8 cellular contexts compared by ENCODE assay signal in the genomic region with DNA sequence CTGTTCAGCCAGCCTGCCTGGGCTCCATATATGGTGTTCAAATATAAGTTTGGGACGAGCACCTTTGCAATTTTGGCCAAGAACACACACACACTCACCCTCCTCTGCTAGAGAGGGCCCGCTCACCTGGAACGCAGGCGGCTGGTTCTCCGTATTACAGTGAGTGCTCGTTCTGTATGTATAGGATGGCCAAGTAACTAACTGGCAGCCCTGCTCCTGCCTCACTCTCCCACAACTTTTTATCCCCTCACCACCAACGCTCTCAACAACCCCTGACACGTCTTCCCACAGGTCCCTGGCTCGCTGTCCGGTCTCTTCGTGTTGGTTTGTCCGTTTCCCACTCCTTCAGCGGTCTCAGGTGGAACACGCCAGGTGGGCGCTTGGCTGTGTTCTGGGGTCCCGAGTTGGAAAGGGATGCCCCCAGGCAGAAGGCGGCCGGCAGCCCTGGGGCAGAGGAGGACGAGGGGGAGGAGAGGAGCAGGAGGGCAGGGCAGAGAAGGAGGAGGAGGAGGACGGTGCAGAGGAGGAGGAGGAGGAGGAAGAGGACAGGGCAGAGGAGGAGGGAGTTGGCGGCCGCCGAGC. TPM values are rescaled to one million over a fixed set of nuclear protein-coding genes. Genes with fewer than 3 reads are reported as not detected.
DNase-seq lines count a peak whose midpoint lies in the region; ATAC-seq, FAIRE-seq and TF ChIP-seq lines count a peak whose summit lies in the region.

No MANE protein-coding gene starts in this region.

- no peak overlapping the region for H3K4me3 ChIP-seq in CD4-positive, CD25-positive, alpha-beta regulatory T cell (ENCODE audit: low read depth, low read length)
- H3K4me3 ChIP-seq in PC-3 (ENCODE audit: low read length), result peak overlapping the region; percentile 91
- peak overlapping the region; percentile 90 for H3K4me3 ChIP-seq in epithelial cell of proximal tubule (ENCODE audit: low read depth, low read length)
- H3K4me3 ChIP-seq in neural progenitor cell, result peak overlapping the region; percentile 61

- peaks cover 0 to 10% (median 4%) of the 10 kb centered on the region in 4 donors for H3K4me1 Mint-ChIP-seq in CD4-positive, CD25-positive, alpha-beta regulatory T cell
- peaks cover 19% of the 10 kb centered on the region for H3K4me1 Mint-ChIP-seq in neural progenitor cell

- peaks cover 67% of the 10 kb centered on the region for H3K27me3 Mint-ChIP-seq in CD4-positive, CD25-positive, alpha-beta regulatory T cell
- peaks cover 8% of the 10 kb centered on the region for H3K27me3 Mint-ChIP-seq in neural progenitor cell (ENCODE audit: insufficient read depth, low read depth)

- TF ChIP-seq CTCF in PC-3 (conservative IDR thresholded peaks at IDR 0.05; ENCODE audit: low read depth, low read length) (no peak), epithelial cell of proximal tubule (conservative IDR thresholded peaks at IDR 0.05; ENCODE audit: low read depth, low read length) (no peak), neural progenitor cell (IDR thresholded peaks at IDR 0.05) (no peak)

- TF ChIP-seq POLR2A in GM12892 (IDR thresholded peaks at IDR 0.05; ENCODE audit: low read depth, low read length), result no peak

- BruUV-seq in PC-3 (replicated peaks; lab: Mats Ljungman, UMichigan), result no TSS peak

- no peaks in the 10 kb centered on the region for H4K20me1 ChIP-seq in PC-3 (ENCODE audit: low read length)
- H4K20me1 ChIP-seq in neural progenitor cell (ENCODE audit: low read depth), result no peaks in the 10 kb centered on the region

- 0 out of 2 replicates have a peak, but pooled peaks cover 5% of the 10 kb centered on the region for H3K79me2 ChIP-seq in PC-3 (ENCODE audit: low read length)
- H3K79me2 ChIP-seq in neural progenitor cell (ENCODE audit: low read depth), result no peaks in the 10 kb centered on the region

- CTCF ChIA-PET in PC-3 (lab: Charles Lee), result no interaction called here

- FAIRE-seq in GM12892 (lab: Jason Lieb, UNC), result no peak

- H3K4me1 ChIP-seq in CD4-positive, CD25-positive, alpha-beta regulatory T cell (ENCODE audit: control insufficient read depth, insufficient read depth, low read length, poor library complexity, severe bottlenecking), result peaks cover 9% of the 10 kb centered on the region
- H3K4me1 ChIP-seq in PC-3 (ENCODE audit: insufficient read depth, low read length) (peaks cover 5% of the 10 kb centered on the region; the same call in 1 of the 2 replicates), neural progenitor cell (no peaks in the 10 kb centered on the region)

- POLR2A ChIA-PET in PC-3 (lab: Charles Lee; ENCODE audit: unreplicated experiment), result no interaction called here

- H3F3A ChIP-seq in PC-3 (ENCODE audit: low read length, unreplicated experiment), result no peaks in the 10 kb centered on the region
- H3F3A ChIP-seq in neural progenitor cell (ENCODE audit: low read depth), result peaks cover 19% of the 10 kb centered on the region

- intact Hi-C loops in PC-3 (cut with micrococcal nuclease), result no loop called here

- no peaks in the 10 kb centered on the region for H3K9me2 ChIP-seq in PC-3 (replicated peaks; ENCODE audit: low read length)

- peaks cover 40% of the 10 kb centered on the region for H3K27me3 ChIP-seq in CD4-positive, CD25-positive, alpha-beta regulatory T cell (ENCODE audit: control insufficient read depth, insufficient read depth, low read length)
- H3K27me3 ChIP-seq in PC-3 (ENCODE audit: low read length) (no peaks in the 10 kb centered on the region), neural progenitor cell (peaks cover 29% of the 10 kb centered on the region)

- no peaks in the 10 kb centered on the region for H3K9me3 ChIP-seq in CD4-positive, CD25-positive, alpha-beta regulatory T cell (ENCODE audit: control insufficient read depth in 2 of 2, low read length in 2 of 2)
- H3K9me3 ChIP-seq in PC-3 (ENCODE audit: low read length), result no peaks in the 10 kb centered on the region
- no peaks in the 10 kb centered on the region for H3K9me3 ChIP-seq in neural progenitor cell (ENCODE audit: low read depth)

- peak overlapping the region in 3 of 4 donors; percentile 41 to 71 (median 54) for H3K4me3 Mint-ChIP-seq in CD4-positive, CD25-positive, alpha-beta regulatory T cell
- H3K4me3 Mint-ChIP-seq in neural progenitor cell, result peak overlapping the region; percentile 87

- no peak for ATAC-seq in CD4-positive, CD25-positive, alpha-beta regulatory T cell (ENCODE audit: low read depth in 2 of 2)
- no peak for ATAC-seq in PC-3
- no peak for ATAC-seq in GM19452 (IDR thresholded peaks at IDR 0.05; ENCODE audit: unreplicated experiment)

- DNase-seq in CD4-positive, CD25-positive, alpha-beta regulatory T cell, result no peak
- no peak for DNase-seq in PC-3
- no peak for DNase-seq in epithelial cell of proximal tubule (ENCODE audit: low read depth)
- DNase-seq in neural progenitor cell (ENCODE audit: low spot score), result peak; percentile 39
- no peak for DNase-seq in MV-4-11 (lab: John Stamatoyannopoulos, UW)
- no peak for DNase-seq in NCI-H748 treated with DMSO at 0.1 percent for 48 hours (lab: John Stamatoyannopoulos, UW)
- no peak for DNase-seq in GM12892 (ENCODE audit: insufficient read length)

- no peak overlapping the region for H3K27ac Mint-ChIP-seq in CD4-positive, CD25-positive, alpha-beta regulatory T cell
- H3K27ac Mint-ChIP-seq in neural progenitor cell, result peak overlapping the region; percentile 97

- H3K9me3 Mint-ChIP-seq in CD4-positive, CD25-positive, alpha-beta regulatory T cell, result peaks cover 0 to 6% (median 0%) of the 10 kb centered on the region in 7 donors
- H3K9me3 Mint-ChIP-seq in neural progenitor cell, result no peaks in the 10 kb centered on the region

- H3K36me3 ChIP-seq in CD4-positive, CD25-positive, alpha-beta regulatory T cell (ENCODE audit: control insufficient read depth, insufficient read depth, low read length), result no peaks in the 10 kb centered on the region
- no peaks in the 10 kb centered on the region for H3K36me3 ChIP-seq in PC-3 (ENCODE audit: low read depth, low read length)
- H3K36me3 ChIP-seq in neural progenitor cell, result no peaks in the 10 kb centered on the region

- no peaks in the 10 kb centered on the region for H3K36me3 Mint-ChIP-seq in CD4-positive, CD25-positive, alpha-beta regulatory T cell
- no peaks in the 10 kb centered on the region for H3K36me3 Mint-ChIP-seq in neural progenitor cell

- H3K9ac ChIP-seq in PC-3 (ENCODE audit: low read length) (no peak overlapping the region), neural progenitor cell (no peak overlapping the region)

- H2AFZ ChIP-seq in PC-3 (ENCODE audit: low read length) (peak overlapping the region; percentile 98), neural progenitor cell (replicated peaks) (peak overlapping the region; percentile 80)

- H3K27ac ChIP-seq in CD4-positive, CD25-positive, alpha-beta regulatory T cell (ENCODE audit: insufficient read depth, low read length, poor library complexity, severe bottlenecking), result no peak overlapping the region
- H3K27ac ChIP-seq in PC-3 (ENCODE audit: low read length), result no peak overlapping the region
- H3K27ac ChIP-seq in neural progenitor cell, result no peak overlapping the region

- H3K4me2 ChIP-seq in PC-3 (ENCODE audit: low read length), result peak overlapping the region; percentile 95
- peak overlapping the region; percentile 85 for H3K4me2 ChIP-seq in neural progenitor cell

RNA-seq across cellular contexts. Expression of gene MSRB3, which starts 0.4 kb away (rescaled TPM):
- total RNA-seq in CD4-positive, CD25-positive, alpha-beta regulatory T cell, result 1.8 TPM
- not detected for polyA plus RNA-seq in CD4-positive, CD25-positive, alpha-beta regulatory T cell
- total RNA-seq in PC-3 (2014; rRNA removed) (4.5 and 5.9 TPM in 2 replicates), epithelial cell of proximal tubule (4.0 and 11.4 TPM in 2 replicates), neural progenitor cell (ENCODE audit: low replicate concordance) (3.7 and 5.4 TPM in 2 replicates)
- 0.45 TPM for polyA plus RNA-seq in GM12892 (2012; ENCODE audit: missing spikeins)
